ENCODE assay signal across 18 cellular contexts in genomic region chr12:21828779-21829178, GRCh38. TPM values are rescaled to one million over a fixed set of nuclear protein-coding genes. Genes with fewer than 3 reads are reported as not detected.
DNase-seq lines count a peak whose midpoint lies in the region; ATAC-seq and TF ChIP-seq lines count a peak whose summit lies in the region.
"Had no signal": no experiment of that assay in that cellular context is flagged by ENCODE, and none has a peak within 500 bp of the region (broad histone marks: within the 10 kb centered on the region; RNA-seq: fewer than 3 reads in every experiment).

No MANE protein-coding gene starts in this region.

- ATAC-seq in sciatic nerve (peak; percentile 45), HG03280 (IDR thresholded peaks at IDR 0.05; ENCODE audit: unreplicated experiment) (no peak)
- no peak for ATAC-seq in activated CD8-positive, alpha-beta memory T cell treated with anti-CD3 and anti-CD28 coated beads, Interleukin-2, amount 10 ng/mL, durations not matched to agents 7 days and 5 days
- ATAC-seq: activated naive CD4-positive, alpha-beta T cell treated with anti-CD3 and anti-CD28 coated beads, Interleukin-2, amount 50 U/mL, for 72 hours had no signal

- no peak overlapping the region for H3K4me3 Mint-ChIP-seq in activated CD8-positive, alpha-beta memory T cell treated with anti-CD3 and anti-CD28 coated beads, Interleukin-2, amount 10 ng/mL, durations not matched to agents 7 days and 5 days
- H3K4me3 Mint-ChIP-seq: central memory CD8-positive, alpha-beta T cell had no signal

- peaks cover 2% of the 10 kb centered on the region for H3K9me3 Mint-ChIP-seq in activated CD8-positive, alpha-beta memory T cell treated with anti-CD3 and anti-CD28 coated beads, Interleukin-2, amount 10 ng/mL, durations not matched to agents 7 days and 5 days (ENCODE audit: low read depth)
- H3K9me3 Mint-ChIP-seq: central memory CD8-positive, alpha-beta T cell had no signal

- intact Hi-C loops in sciatic nerve (cut with DNase I), result no loop called here

- H3K4me1 Mint-ChIP-seq in activated CD8-positive, alpha-beta memory T cell treated with anti-CD3 and anti-CD28 coated beads, Interleukin-2, amount 10 ng/mL, durations not matched to agents 7 days and 5 days, result no peaks in the 10 kb centered on the region
- H3K4me1 Mint-ChIP-seq: central memory CD8-positive, alpha-beta T cell had no signal

- DNase-seq in AG10803 (ENCODE audit: low read depth) (peak; percentile 68), NCI-H446 treated with DMSO at 0.1 percent for 48 hours (lab: John Stamatoyannopoulos, UW) (peak; percentile 85), fibroblast of the conjunctiva (ENCODE audit: low read depth) (peak; percentile 27), sciatic nerve (ENCODE audit: low spot score) (no peak), GM20000 (ENCODE audit: low spot score) (no peak)
- DNase-seq in activated CD8-positive, alpha-beta memory T cell treated with anti-CD3 and anti-CD28 coated beads, Interleukin-2, amount 10 ng/mL, durations not matched to agents 7 days and 5 days, result no peak
- no peak for DNase-seq in stimulated activated CD4-positive, alpha-beta T cell treated with anti-CD3 and anti-CD28 coated beads, Interleukin-4, amount 100 ng/mL, for 24 hours
- DNase-seq: activated CD8-positive, alpha-beta memory T cell treated with anti-CD3 and anti-CD28 coated beads, Interleukin-2, amount 50 U/mL, for 48 hours; DMS79 treated with DMSO at 0.1 percent for 48 hours; mammary epithelial cell; NCI-H226; PC-9; SW 1271; thyroid gland had no signal

- no peak for TF ChIP-seq CTCF in AG10803 (conservative IDR thresholded peaks at IDR 0.05; ENCODE audit: low read length)
- no peak for TF ChIP-seq CTCF in GM20000 (IDR thresholded peaks at IDR 0.05; ENCODE audit: extremely low read depth, missing control alignments)

- H3K4me3 ChIP-seq in AG10803 (ENCODE audit: low read length), result no peak overlapping the region
- H3K4me3 ChIP-seq: BLaER1, PC-9, thyroid gland had no signal

- CTCF ChIA-PET in activated CD8-positive, alpha-beta memory T cell treated with anti-CD3 and anti-CD28 coated beads, Interleukin-2, amount 10 ng/mL, durations not matched to agents 7 days and 5 days (lab: Charles Lee), result no interaction called here

- H3K27me3 Mint-ChIP-seq in activated CD8-positive, alpha-beta memory T cell treated with anti-CD3 and anti-CD28 coated beads, Interleukin-2, amount 10 ng/mL, durations not matched to agents 7 days and 5 days, result no peaks in the 10 kb centered on the region
- H3K27me3 Mint-ChIP-seq: central memory CD8-positive, alpha-beta T cell had no signal

- no peaks in the 10 kb centered on the region for H3K36me3 Mint-ChIP-seq in activated CD8-positive, alpha-beta memory T cell treated with anti-CD3 and anti-CD28 coated beads, Interleukin-2, amount 10 ng/mL, durations not matched to agents 7 days and 5 days
- H3K36me3 Mint-ChIP-seq: activated naive CD4-positive, alpha-beta T cell treated with anti-CD3 and anti-CD28 coated beads, Interleukin-2, amount 50 U/mL, for 72 hours had no signal

- no peak overlapping the region for H3K27ac Mint-ChIP-seq in activated CD8-positive, alpha-beta memory T cell treated with anti-CD3 and anti-CD28 coated beads, Interleukin-2, amount 10 ng/mL, durations not matched to agents 7 days and 5 days
- H3K27ac Mint-ChIP-seq: activated naive CD4-positive, alpha-beta T cell treated with anti-CD3 and anti-CD28 coated beads, Interleukin-2, amount 50 U/mL, for 72 hours had no signal

RNA-seq across cellular contexts. Expression of gene KCNJ8, which starts 54.3 kb away (rescaled TPM):
- 10.8 TPM for total RNA-seq in sciatic nerve
- not detected for total RNA-seq in activated CD8-positive, alpha-beta memory T cell treated with anti-CD3 and anti-CD28 coated beads, Interleukin-2, amount 10 ng/mL, durations not matched to agents 7 days and 5 days
- total RNA-seq: activated naive CD4-positive, alpha-beta T cell treated with anti-CD3 and anti-CD28 coated beads, Interleukin-2, amount 50 U/mL, for 72 hours; mammary epithelial cell; PC-9 had no signal

Comparison
In these comparisons a context has a peak if more than half of its experiments do, and no peak if none do; other contexts are left out.
1. DNase-seq: peak in AG10803 (single experiment), NCI-H446 treated with DMSO at 0.1 percent for 48 hours (single experiment) and fibroblast of the conjunctiva (single experiment); none in sciatic nerve (single experiment), activated CD8-positive, alpha-beta memory T cell treated with anti-CD3 and anti-CD28 coated beads, Interleukin-2, amount 10 ng/mL, durations not matched to agents 7 days and 5 days (single experiment), stimulated activated CD4-positive, alpha-beta T cell treated with anti-CD3 and anti-CD28 coated beads, Interleukin-4, amount 100 ng/mL, for 24 hours (single experiment) and GM20000 (single experiment).
2. RNA of gene KCNJ8, which starts 54.3 kb away (total RNA-seq): 10.8 TPM in sciatic nerve (single experiment); not detected in activated CD8-positive, alpha-beta memory T cell treated with anti-CD3 and anti-CD28 coated beads, Interleukin-2, amount 10 ng/mL, durations not matched to agents 7 days and 5 days; every median in the first group is over 10 times any median in the second.